Comparison of ENCODE assay signal across 36 cellular contexts in genomic region chr19:37809366-37809765, GRCh38.
"Had no signal": no experiment of that assay in that cellular context is flagged by ENCODE, and none has a peak within 500 bp of the region (broad histone marks: within the 10 kb centered on the region; RNA-seq: fewer than 3 reads in every experiment).

No MANE protein-coding gene starts in this region.

- H3K27ac Mint-ChIP-seq: activated B cell treated with CpG ODN at 0.5 μM for 24 hours; activated CD4-positive, alpha-beta memory T cell treated with anti-CD3 and anti-CD28 coated beads for 36 hours; activated CD4-positive, alpha-beta T cell treated with anti-CD3 and anti-CD28 coated beads, Interleukin-2, amount 10 ng/mL, durations not matched to agents 24 days and 14 days; activated CD8-positive, alpha-beta T cell treated with anti-CD3 and anti-CD28 coated beads for 36 hours; activated naive CD4-positive, alpha-beta T cell treated with anti-CD3 and anti-CD28 coated beads for 36 hours; activated naive CD4-positive, alpha-beta T cell treated with anti-CD3 and anti-CD28 coated beads, Interleukin-2, amount 50 U/mL, for 72 hours; activated naive CD8-positive, alpha-beta T cell treated with anti-CD3 and anti-CD28 coated beads for 36 hours; activated T-cell treated with anti-CD3 and anti-CD28 coated beads, Interleukin-2, amount 50 U/mL, for 72 hours; activated T-helper 1 cell treated with anti-CD3 and anti-CD28 coated beads, Interleukin-12 subunit alpha, Interleukin-12 subunit beta, Interleukin-2, Interleukin-4 antibody, amounts not matched to agents 30 ng/mL and 10 ng/mL and 1 ng/mL, durations not matched to agents 14 hours and 24 hours and 36 hours; activated T-helper 17 cell treated with anti-CD3 and anti-CD28 coated beads, Interleukin-2, amount 50 U/mL, for 72 hours; T-helper 1 cell treated with Interleukin-12 subunit alpha and Interleukin-12 subunit beta and Interleukin-4 antibody, amounts not matched to agents 30 μg/mL and 1 μg/mL, for 36 hours; T-helper 2 cell treated with Interferon-gamma antibody and Interleukin-4, amounts not matched to agents 5 μg/mL and 100 μg/mL, for 36 hours had no signal

- H3K4me1 Mint-ChIP-seq: activated B cell treated with CpG ODN at 0.5 μM for 24 hours; activated CD4-positive, alpha-beta T cell treated with anti-CD3 and anti-CD28 coated beads, Interleukin-2, amount 10 ng/mL, durations not matched to agents 24 days and 14 days; activated naive CD8-positive, alpha-beta T cell treated with anti-CD3 and anti-CD28 coated beads for 36 hours; activated T-helper 17 cell treated with anti-CD3 and anti-CD28 coated beads, Interleukin-2, amount 50 U/mL, for 72 hours had no signal

- H3K4me1 ChIP-seq: adrenal gland, body of pancreas, breast epithelium had no signal

- H3K27ac ChIP-seq: adrenal gland, body of pancreas, brain microvascular endothelial cell, breast epithelium, VCaP had no signal

- H3K4me3 ChIP-seq: adrenal gland, body of pancreas, breast epithelium had no signal

- FAIRE-seq: astrocyte, TTC549 had no signal

- H3K27me3 ChIP-seq: adrenal gland, body of pancreas, brain microvascular endothelial cell, breast epithelium had no signal

- H3K36me3 ChIP-seq: adrenal gland, brain microvascular endothelial cell, breast epithelium had no signal

- DNase-seq: activated B cell treated with CpG ODN at 0.5 μM for 24 hours; activated CD4-positive, alpha-beta memory T cell treated with anti-CD3 and anti-CD28 coated beads for 36 hours; activated CD4-positive, alpha-beta T cell treated with anti-CD3 and anti-CD28 coated beads for 4 hours; activated CD4-positive, alpha-beta T cell treated with anti-CD3 and anti-CD28 coated beads, Interleukin-2, amount 10 ng/mL, durations not matched to agents 24 days and 14 days; activated CD4-positive, alpha-beta T cell treated with anti-CD3 and anti-CD28 coated beads, Interleukin-2, amount 50 U/mL, for 1 hour; activated CD4-positive, alpha-beta T cell treated with anti-CD3 and anti-CD28 coated beads, Interleukin-2, amount 50 U/mL, for 4 hours; activated CD4-positive, CD25-positive, alpha-beta regulatory T cell treated with anti-CD3 and anti-CD28 coated beads, Interleukin-2, amount 50 U/mL, for 72 hours; activated CD8-positive, alpha-beta memory T cell treated with anti-CD3 and anti-CD28 coated beads, Interleukin-2, amount 50 U/mL, for 4 hours; activated CD8-positive, alpha-beta T cell treated with anti-CD3 and anti-CD28 coated beads for 36 hours; activated effector memory CD4-positive, alpha-beta T cell treated with anti-CD3 and anti-CD28 coated beads, Interleukin-2, amount 50 U/mL, for 16 hours; activated gamma-delta T cell treated with Interleukin-2 at 50 U/mL for 16 hours; activated naive CD4-positive, alpha-beta T cell; activated naive CD4-positive, alpha-beta T cell treated with anti-CD3 and anti-CD28 coated beads for 36 hours; activated naive CD4-positive, alpha-beta T cell treated with anti-CD3 and anti-CD28 coated beads, Interleukin-2, amount 50 U/mL, for 16 hours; activated naive CD8-positive, alpha-beta T cell treated with anti-CD3 and anti-CD28 coated beads for 36 hours; activated T-cell treated with anti-CD3 and anti-CD28 coated beads for 4 hours; activated T-cell treated with anti-CD3 and anti-CD28 coated beads, Interleukin-2, amount 50 U/mL, for 1 hour; activated T-cell treated with anti-CD3 and anti-CD28 coated beads, Interleukin-2, amount 50 U/mL, for 4 hours; activated T-cell treated with anti-CD3 and anti-CD28 coated beads, Interleukin-2, amount 50 U/mL, for 72 hours; adrenal gland; amniotic stem cell; aorta; body of pancreas; brain microvascular endothelial cell; central memory CD4-positive, alpha-beta T cell; T-helper 2 cell; T-helper 9 cell had no signal

- H3K4me3 Mint-ChIP-seq: activated B cell treated with CpG ODN at 0.5 μM for 24 hours; activated CD4-positive, alpha-beta memory T cell treated with anti-CD3 and anti-CD28 coated beads for 36 hours; activated CD4-positive, alpha-beta T cell treated with anti-CD3 and anti-CD28 coated beads, Interleukin-2, amount 10 ng/mL, durations not matched to agents 24 days and 14 days; activated CD8-positive, alpha-beta T cell treated with anti-CD3 and anti-CD28 coated beads for 36 hours; activated naive CD4-positive, alpha-beta T cell treated with anti-CD3 and anti-CD28 coated beads for 36 hours; activated naive CD8-positive, alpha-beta T cell treated with anti-CD3 and anti-CD28 coated beads for 36 hours; activated T-cell treated with anti-CD3 and anti-CD28 coated beads, Interleukin-2, amount 50 U/mL, for 4 hours; activated T-cell treated with anti-CD3 and anti-CD28 coated beads, Interleukin-2, amount 50 U/mL, for 72 hours; activated T-helper 1 cell treated with anti-CD3 and anti-CD28 coated beads, Interleukin-12 subunit alpha, Interleukin-12 subunit beta, Interleukin-2, Interleukin-4 antibody, amounts not matched to agents 30 ng/mL and 10 ng/mL and 1 ng/mL, durations not matched to agents 14 hours and 24 hours and 36 hours; activated T-helper 17 cell treated with anti-CD3 and anti-CD28 coated beads, Interleukin-2, amount 50 U/mL, for 72 hours; T-helper 1 cell treated with Interleukin-12 subunit alpha and Interleukin-12 subunit beta and Interleukin-4 antibody, amounts not matched to agents 30 μg/mL and 1 μg/mL, for 36 hours; T-helper 2 cell treated with Interferon-gamma antibody and Interleukin-4, amounts not matched to agents 5 μg/mL and 100 μg/mL, for 36 hours had no signal

- H3K27me3 Mint-ChIP-seq: activated B cell treated with CpG ODN at 0.5 μM for 24 hours; activated CD4-positive, alpha-beta memory T cell treated with anti-CD3 and anti-CD28 coated beads for 36 hours; activated CD4-positive, alpha-beta T cell treated with anti-CD3 and anti-CD28 coated beads, Interleukin-2, amount 10 ng/mL, durations not matched to agents 24 days and 14 days; activated CD8-positive, alpha-beta T cell treated with anti-CD3 and anti-CD28 coated beads for 36 hours; activated naive CD8-positive, alpha-beta T cell treated with anti-CD3 and anti-CD28 coated beads for 36 hours had no signal
